ENCODE assay signal across 8 cellular contexts in genomic region chr3:132660056-132660744, GRCh38.
DNase-seq lines count a peak whose midpoint lies in the region; ATAC-seq and TF ChIP-seq lines count a peak whose summit lies in the region.

UBA5 (plus strand) TSS chr3:132660329; CDS start chr3:132660538, 209 bp downstream.

- peak within 1 kb of the TSS; percentile 72 for H3K27ac ChIP-seq in 22Rv1
- peak within 1 kb of the TSS; percentile 91 for H3K27ac ChIP-seq in caudate nucleus (ENCODE audit: low read depth, low read length)

- ATAC-seq in GM18502 (IDR thresholded peaks at IDR 0.05; ENCODE audit: poor library complexity, unreplicated experiment) (peak; percentile 78), HG02938 (IDR thresholded peaks at IDR 0.05; ENCODE audit: unreplicated experiment) (peak; percentile 73)

- peak; percentile 66 for DNase-seq in NCI-H2107 treated with DMSO at 0.1 percent for 48 hours (lab: John Stamatoyannopoulos, UW; ENCODE audit: unreplicated experiment)
- peak; percentile 34 to 55 (median 40) for DNase-seq in activated CD4-positive, CD25-positive, alpha-beta regulatory T cell (lab: John Stamatoyannopoulos, UW)
- DNase-seq in caudate nucleus (lab: John Stamatoyannopoulos, UW), result peak in 59 of 61 donors; percentile 7 to 86 (median 61)
- DNase-seq in islet precursor cell, result peak; percentile 82
- DNase-seq in stimulated activated CD4-positive, alpha-beta T cell treated with anti-CD3 and anti-CD28 coated beads, Interleukin-12 subunit alpha, Interleukin-12 subunit beta, amount 100 ng/mL, for 4 hours, result peak; percentile 67

- no peak for TF ChIP-seq CTCF in 22Rv1 (IDR thresholded peaks at IDR 0.05)

Comparison
In these comparisons a context has a peak if more than half of its experiments do, and no peak if none do; other contexts are left out.
1. Peak in every context shown above with its lines: DNase-seq, ATAC-seq and H3K27ac ChIP-seq.